Comparison of ENCODE assay signal across 15 cellular contexts in genomic region chr3:43649365-43649968, GRCh38. TPM values are rescaled to one million over a fixed set of nuclear protein-coding genes. Genes with fewer than 3 reads are reported as not detected.
A peak's percentile ranks its signal among the peaks of the same experiment; 100 is the strongest.
DNase-seq lines count a peak whose midpoint lies in the region; ATAC-seq and TF ChIP-seq lines count a peak whose summit lies in the region.
"Had no signal": no experiment of that assay in that cellular context is flagged by ENCODE, and none has a peak within 500 bp of the region (broad histone marks: within the 10 kb centered on the region; RNA-seq: fewer than 3 reads in every experiment).

No MANE protein-coding gene starts in this region.

- H3K4me3 ChIP-seq in mucosa of descending colon: no peak overlapping the region
- H3K4me3 ChIP-seq in coronary artery: no peak overlapping the region

- H3K27ac ChIP-seq in coronary artery: no peak overlapping the region

- no peaks in the 10 kb centered on the region for H3K36me3 ChIP-seq in mucosa of descending colon (ENCODE audit: low read depth)

- H3K9me3 ChIP-seq in mucosa of descending colon: no peaks in the 10 kb centered on the region

- POLR2A ChIA-PET in activated CD4-positive, alpha-beta memory T cell treated with anti-CD3 and anti-CD28 coated beads for 36 hours (lab: Charles Lee): no interaction called here

- peaks cover 23% of the 10 kb centered on the region for H3K27me3 Mint-ChIP-seq in activated T-cell treated with anti-CD3 and anti-CD28 coated beads, Interleukin-2, amount 50 U/mL, for 24 hours
- H3K27me3 Mint-ChIP-seq in activated CD4-positive, alpha-beta memory T cell treated with anti-CD3 and anti-CD28 coated beads for 36 hours: peaks cover 11% of the 10 kb centered on the region
- H3K27me3 Mint-ChIP-seq: type B pancreatic cell had no signal

- no peak overlapping the region for H3K27ac Mint-ChIP-seq in activated T-cell treated with anti-CD3 and anti-CD28 coated beads, Interleukin-2, amount 50 U/mL, for 24 hours
- no peak overlapping the region for H3K27ac Mint-ChIP-seq in activated CD4-positive, alpha-beta memory T cell treated with anti-CD3 and anti-CD28 coated beads for 36 hours
- H3K27ac Mint-ChIP-seq: activated CD8-positive, alpha-beta T cell treated with anti-CD3 and anti-CD28 coated beads for 36 hours; activated T-helper 2 cell treated with anti-CD3 and anti-CD28 coated beads, Interferon-gamma antibody, Interleukin-2, Interleukin-4, amounts not matched to agents 10 μg/mL and 5 μg/mL and 100 μg/mL, durations not matched to agents 14 hours and 24 hours and 36 hours; type B pancreatic cell had no signal

- no peaks in the 10 kb centered on the region for H3K9me3 Mint-ChIP-seq in activated T-cell treated with anti-CD3 and anti-CD28 coated beads, Interleukin-2, amount 50 U/mL, for 24 hours
- no peaks in the 10 kb centered on the region for H3K9me3 Mint-ChIP-seq in activated CD4-positive, alpha-beta memory T cell treated with anti-CD3 and anti-CD28 coated beads for 36 hours
- H3K9me3 Mint-ChIP-seq: activated CD8-positive, alpha-beta T cell treated with anti-CD3 and anti-CD28 coated beads for 36 hours; activated T-helper 2 cell treated with anti-CD3 and anti-CD28 coated beads, Interferon-gamma antibody, Interleukin-2, Interleukin-4, amounts not matched to agents 10 μg/mL and 5 μg/mL and 100 μg/mL, durations not matched to agents 14 hours and 24 hours and 36 hours; type B pancreatic cell had no signal

- CTCF ChIA-PET in activated CD4-positive, alpha-beta memory T cell treated with anti-CD3 and anti-CD28 coated beads for 36 hours (lab: Charles Lee): no interaction called here

- H3K4me1 Mint-ChIP-seq in activated T-cell treated with anti-CD3 and anti-CD28 coated beads, Interleukin-2, amount 50 U/mL, for 24 hours (ENCODE audit: low read depth): no peaks in the 10 kb centered on the region
- no peaks in the 10 kb centered on the region for H3K4me1 Mint-ChIP-seq in activated CD4-positive, alpha-beta memory T cell treated with anti-CD3 and anti-CD28 coated beads for 36 hours (ENCODE audit: low read depth)

- DNase-seq in activated T-cell treated with anti-CD3 and anti-CD28 coated beads, Interleukin-2, amount 50 U/mL, for 24 hours: no peak
- DNase-seq in activated T-cell treated with anti-CD3 and anti-CD28 coated beads, Interleukin-2, amount 50 U/mL, for 48 hours: no peak
- peak; percentile 59 for DNase-seq in ecto neural progenitor cell (ENCODE audit: low spot score)
- peak in 2 of 3 donors; percentile 40 to 44 for DNase-seq in mucosa of descending colon
- no peak for DNase-seq in coronary artery (ENCODE audit: low spot score)
- no peak for DNase-seq in activated CD4-positive, alpha-beta memory T cell treated with anti-CD3 and anti-CD28 coated beads for 36 hours
- DNase-seq: activated CD8-positive, alpha-beta T cell treated with anti-CD3 and anti-CD28 coated beads for 36 hours; effector CD4-positive, alpha-beta T cell; NCI-H187 treated with DMSO at 0.1 percent for 48 hours; NCI-H510A treated with DMSO at 0.1 percent for 48 hours; stimulated activated CD4-positive, alpha-beta T cell treated with anti-CD3 and anti-CD28 coated beads, Interleukin-1b, Interleukin-23, amount 100 ng/mL, for 48 hours had no signal

- peak overlapping the region; percentile 9 for H3K4me3 Mint-ChIP-seq in activated T-cell treated with anti-CD3 and anti-CD28 coated beads, Interleukin-2, amount 50 U/mL, for 24 hours
- H3K4me3 Mint-ChIP-seq in activated CD4-positive, alpha-beta memory T cell treated with anti-CD3 and anti-CD28 coated beads for 36 hours: no peak overlapping the region
- H3K4me3 Mint-ChIP-seq: activated CD8-positive, alpha-beta T cell treated with anti-CD3 and anti-CD28 coated beads for 36 hours; type B pancreatic cell had no signal

- no peaks in the 10 kb centered on the region for H3K36me3 Mint-ChIP-seq in activated T-cell treated with anti-CD3 and anti-CD28 coated beads, Interleukin-2, amount 50 U/mL, for 24 hours (ENCODE audit: low read depth)
- no peaks in the 10 kb centered on the region for H3K36me3 Mint-ChIP-seq in activated CD4-positive, alpha-beta memory T cell treated with anti-CD3 and anti-CD28 coated beads for 36 hours
- H3K36me3 Mint-ChIP-seq: type B pancreatic cell had no signal

- intact Hi-C loops in mucosa of descending colon (cut with DNase I, micrococcal nuclease): no loop called here
- intact Hi-C loops in activated CD4-positive, alpha-beta memory T cell treated with anti-CD3 and anti-CD28 coated beads for 36 hours (cut with micrococcal nuclease): no loop called here

- peak; percentile 64 for ATAC-seq in mucosa of descending colon
- ATAC-seq in HG03175 (IDR thresholded peaks at IDR 0.05; ENCODE audit: unreplicated experiment): no peak
- no peak for ATAC-seq in GM21737 (IDR thresholded peaks at IDR 0.05; ENCODE audit: unreplicated experiment)
- ATAC-seq: activated CD8-positive, alpha-beta T cell treated with anti-CD3 and anti-CD28 coated beads for 36 hours had no signal

- H3K4me1 ChIP-seq in mucosa of descending colon (ENCODE audit: low read depth): peaks cover 11% of the 10 kb centered on the region

- no peak for TF ChIP-seq CTCF in mucosa of descending colon (IDR thresholded peaks at IDR 0.05)
- no peak for TF ChIP-seq CTCF in coronary artery (IDR thresholded peaks at IDR 0.05)

RNA-seq across cellular contexts. Expression of gene ANO10, which starts 27.7 kb away (rescaled TPM):
- total RNA-seq in mucosa of descending colon: 10 to 100 TPM; 46.6 to 100.0 (median 64.1) TPM
- total RNA-seq in activated CD4-positive, alpha-beta memory T cell treated with anti-CD3 and anti-CD28 coated beads for 36 hours: 1 to 10 TPM; 8.4 to 8.5 TPM

RNA-seq across cellular contexts. Expression of gene ABHD5, which starts 41.3 kb away (rescaled TPM):
- 10 to 100 TPM; 27.8 to 44.4 (median 31.7) TPM for total RNA-seq in mucosa of descending colon
- 10 to 100 TPM; 10.0 to 11.4 TPM for total RNA-seq in activated CD4-positive, alpha-beta memory T cell treated with anti-CD3 and anti-CD28 coated beads for 36 hours

Comparison
In these comparisons a context has a peak if more than half of its experiments do, and no peak if none do; other contexts are left out.
1. DNase-seq: peak in ecto neural progenitor cell (single experiment) and mucosa of descending colon (2 of 3); none in activated T-cell treated with anti-CD3 and anti-CD28 coated beads, Interleukin-2, amount 50 U/mL, for 24 hours (single experiment), activated T-cell treated with anti-CD3 and anti-CD28 coated beads, Interleukin-2, amount 50 U/mL, for 48 hours (0 of 2), coronary artery (single experiment) and activated CD4-positive, alpha-beta memory T cell treated with anti-CD3 and anti-CD28 coated beads for 36 hours (single experiment).
2. RNA of gene ANO10, which starts 27.7 kb away (total RNA-seq): 46.6 to 100.0 TPM in mucosa of descending colon; 8.4 to 8.5 TPM in activated CD4-positive, alpha-beta memory T cell treated with anti-CD3 and anti-CD28 coated beads for 36 hours; every median in the first group is over 4 times any median in the second.